1 cellular context compared by ENCODE assay signal in the genomic region with DNA sequence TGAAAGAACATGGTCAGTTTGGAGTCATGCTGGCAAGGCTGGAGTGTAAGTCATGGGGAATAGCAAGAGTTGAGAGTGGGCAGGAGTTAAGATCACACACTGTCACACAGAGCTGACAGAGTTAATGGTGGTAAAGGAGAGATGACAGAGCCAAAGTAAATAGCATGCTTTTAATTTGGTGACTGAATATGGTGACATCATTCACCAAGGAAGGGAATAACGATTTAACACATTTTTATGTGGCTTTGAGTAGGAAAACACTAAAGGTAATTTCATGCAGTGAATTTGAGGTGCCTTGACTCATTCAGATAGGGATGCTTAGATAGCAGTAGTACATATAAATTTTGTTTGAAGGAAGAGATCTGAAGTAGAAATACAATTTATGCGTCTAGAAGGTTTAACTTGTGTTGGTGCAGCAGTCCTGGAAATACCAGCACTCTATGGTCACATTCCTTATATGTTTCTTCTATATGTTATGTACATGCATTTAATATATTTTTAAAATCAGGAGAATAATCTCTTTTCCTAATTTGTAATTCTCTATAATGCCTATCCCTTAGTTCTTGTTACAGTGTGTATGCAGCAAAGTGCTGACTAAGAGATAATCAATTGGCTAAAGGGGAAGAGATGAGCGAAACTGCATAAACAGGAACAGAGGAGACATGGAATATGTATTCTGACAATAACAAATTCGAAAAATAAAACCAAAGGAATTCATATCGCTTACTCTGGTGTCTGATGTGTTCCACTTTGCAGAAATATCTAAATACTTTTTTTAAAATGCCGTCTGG.
TF ChIP-seq lines count a peak whose summit lies in the region.

No MANE protein-coding gene starts in this region.

TF ChIP-seq in IMR-90, 13 proteins besides CTCF, POLR2A, EP300 and RAD21 (continued from another document):
- no peak for TF ChIP-seq MXI1 (IDR thresholded peaks at IDR 0.05; ENCODE audit: borderline replicate concordance, low read depth, low read length)
- peak; percentile 90 for TF ChIP-seq MAFK (IDR thresholded peaks at IDR 0.05; ENCODE audit: low read depth, low read length)
